8 cellular contexts compared by ENCODE assay signal in the genomic region with DNA sequence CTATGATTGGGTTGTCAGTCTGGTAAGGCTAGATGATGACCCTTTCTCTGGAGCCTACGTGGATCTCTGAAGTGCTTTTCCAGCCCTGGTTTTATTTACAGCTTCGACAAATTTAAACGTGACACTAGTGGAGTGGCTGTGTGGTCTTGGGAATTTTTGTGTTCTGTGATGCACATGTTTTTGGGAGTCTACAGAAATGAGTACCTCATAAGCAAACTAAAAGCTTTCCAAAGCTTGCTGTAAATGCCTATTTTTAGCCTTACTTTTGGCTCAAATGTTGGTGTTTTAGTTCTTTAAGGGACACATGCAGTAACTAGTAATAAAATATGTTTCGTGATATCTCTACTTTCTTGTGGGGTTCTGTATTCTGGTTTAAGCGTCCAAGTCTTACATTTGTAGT. TPM values are rescaled to one million over a fixed set of nuclear protein-coding genes. Genes with fewer than 3 reads are reported as not detected.
DNase-seq lines count a peak whose midpoint lies in the region; ATAC-seq, FAIRE-seq and TF ChIP-seq lines count a peak whose summit lies in the region.

No MANE protein-coding gene starts in this region.

- H3K4me2 ChIP-seq in keratinocyte (ENCODE audit: control insufficient read depth, extremely low read depth, insufficient read depth, low read depth, low read length), result peak overlapping the region; percentile 57

- H3K4me3 ChIP-seq in keratinocyte (ENCODE audit: control insufficient read depth in 2 of 3, extremely low read depth in 1 of 3, insufficient read depth in 2 of 3, low read depth in 1 of 3, low read length in 3 of 3) (peak overlapping the region; percentile 11 to 61 (median 14)), tibial artery (peak overlapping the region; percentile 93 to 98)

- no peak for DNase-seq in activated T-cell treated with anti-CD3 and anti-CD28 coated beads, Interleukin-2, amount 50 U/mL, for 4 hours
- no peak for DNase-seq in activated T-cell treated with anti-CD3 and anti-CD28 coated beads, Interleukin-2, amount 50 U/mL, for 1 hour
- no peak for DNase-seq in activated naive CD8-positive, alpha-beta T cell treated with anti-CD3 and anti-CD28 coated beads, Interleukin-2, amount 50 U/mL, for 24 hours
- no peak for DNase-seq in keratinocyte (ENCODE audit: low read depth, low spot score)
- DNase-seq in tibial artery, result no peak
- DNase-seq in GM03348 (ENCODE audit: low spot score), result no peak
- DNase-seq in activated CD4-positive, CD25-positive, alpha-beta regulatory T cell treated with anti-CD3 and anti-CD28 coated beads, Interleukin-2, amount 50 U/mL, for 72 hours, result no peak

- peak overlapping the region; percentile 34 for H3K9ac ChIP-seq in keratinocyte (ENCODE audit: control insufficient read depth, extremely low read depth, insufficient read depth, low read length)

- no peak for FAIRE-seq in keratinocyte (lab: Jason Lieb, UNC)

- no peak overlapping the region for H2AFZ ChIP-seq in keratinocyte (ENCODE audit: control insufficient read depth, low read length)

- H3K27ac Mint-ChIP-seq in activated naive CD8-positive, alpha-beta T cell treated with anti-CD3 and anti-CD28 coated beads, Interleukin-2, amount 50 U/mL, for 24 hours, result peak overlapping the region; percentile 84

- no peaks in the 10 kb centered on the region for H3K9me3 Mint-ChIP-seq in activated T-cell treated with anti-CD3 and anti-CD28 coated beads, Interleukin-2, amount 50 U/mL, for 4 hours
- H3K9me3 Mint-ChIP-seq in activated naive CD8-positive, alpha-beta T cell treated with anti-CD3 and anti-CD28 coated beads, Interleukin-2, amount 50 U/mL, for 24 hours, result no peaks in the 10 kb centered on the region

- dilution Hi-C loops in keratinocyte (cut with MboI; ENCODE audit: extremely low pct_ligation_motif_present, low sequenced_read_pairs), result no loop called here

- peaks cover 10% of the 10 kb centered on the region for H3K36me3 Mint-ChIP-seq in activated T-cell treated with anti-CD3 and anti-CD28 coated beads, Interleukin-2, amount 50 U/mL, for 4 hours (ENCODE audit: insufficient read depth)
- peaks cover 35% of the 10 kb centered on the region for H3K36me3 Mint-ChIP-seq in activated naive CD8-positive, alpha-beta T cell treated with anti-CD3 and anti-CD28 coated beads, Interleukin-2, amount 50 U/mL, for 24 hours (ENCODE audit: low read depth)

- H3K27ac ChIP-seq in keratinocyte (ENCODE audit: control insufficient read depth, insufficient read depth, low read length) (peak overlapping the region; percentile 61), tibial artery (peak overlapping the region; percentile 92 to 98)

- no peaks in the 10 kb centered on the region for H3K9me3 ChIP-seq in keratinocyte (ENCODE audit: control insufficient read depth, low read depth, low read length)
- no peaks in the 10 kb centered on the region for H3K9me3 ChIP-seq in tibial artery

- TF ChIP-seq CTCF in keratinocyte (optimal IDR thresholded peaks at IDR 0.05 in 1 of 3, IDR thresholded peaks at IDR 0.05 in 1 of 3, conservative IDR thresholded peaks at IDR 0.05 in 1 of 3; ENCODE audit: extremely low read depth in 1 of 3, insufficient read depth in 2 of 3, low read length in 3 of 3), result no peak
- no peak for TF ChIP-seq CTCF in tibial artery (IDR thresholded peaks at IDR 0.05)

- peak overlapping the region; percentile 89 for H3K4me3 Mint-ChIP-seq in activated T-cell treated with anti-CD3 and anti-CD28 coated beads, Interleukin-2, amount 50 U/mL, for 4 hours
- peak overlapping the region; percentile 97 for H3K4me3 Mint-ChIP-seq in activated naive CD8-positive, alpha-beta T cell treated with anti-CD3 and anti-CD28 coated beads, Interleukin-2, amount 50 U/mL, for 24 hours

- peaks cover 40% of the 10 kb centered on the region for H4K20me1 ChIP-seq in keratinocyte (ENCODE audit: control insufficient read depth, extremely low read depth, insufficient read depth, low read length)

- no peaks in the 10 kb centered on the region for H3K27me3 Mint-ChIP-seq in activated T-cell treated with anti-CD3 and anti-CD28 coated beads, Interleukin-2, amount 50 U/mL, for 4 hours (ENCODE audit: low read depth)
- H3K27me3 Mint-ChIP-seq in activated naive CD8-positive, alpha-beta T cell treated with anti-CD3 and anti-CD28 coated beads, Interleukin-2, amount 50 U/mL, for 24 hours, result no peaks in the 10 kb centered on the region

- no peak for ATAC-seq in activated T-cell treated with anti-CD3 and anti-CD28 coated beads, Interleukin-2, amount 50 U/mL, for 4 hours
- no peak for ATAC-seq in activated naive CD8-positive, alpha-beta T cell treated with anti-CD3 and anti-CD28 coated beads, Interleukin-2, amount 50 U/mL, for 24 hours
- no peak for ATAC-seq in HG02798 (IDR thresholded peaks at IDR 0.05; ENCODE audit: poor library complexity, unreplicated experiment)

- H3K79me2 ChIP-seq in keratinocyte (ENCODE audit: control insufficient read depth, insufficient read depth, low read length), result peaks cover 81% of the 10 kb centered on the region

- H3K9me1 ChIP-seq in keratinocyte (ENCODE audit: control insufficient read depth, extremely low read depth, insufficient read depth, low read length), result no peaks in the 10 kb centered on the region

- H3K4me1 Mint-ChIP-seq in activated T-cell treated with anti-CD3 and anti-CD28 coated beads, Interleukin-2, amount 50 U/mL, for 4 hours (ENCODE audit: low read depth), result peaks cover 65% of the 10 kb centered on the region
- H3K4me1 Mint-ChIP-seq in activated naive CD8-positive, alpha-beta T cell treated with anti-CD3 and anti-CD28 coated beads, Interleukin-2, amount 50 U/mL, for 24 hours, result peaks cover 72% of the 10 kb centered on the region

- H3K4me1 ChIP-seq in keratinocyte (ENCODE audit: control insufficient read depth, extremely low read depth, insufficient read depth, low read length), result peaks cover 38% of the 10 kb centered on the region
- peaks cover 0 to 72% (median 46%) of the 10 kb centered on the region in 4 donors for H3K4me1 ChIP-seq in tibial artery

- intact Hi-C loops in tibial artery (cut with DNase I; ENCODE audit: low total_unique reads), result no loop called here

- H3K36me3 ChIP-seq in keratinocyte (ENCODE audit: control insufficient read depth in 2 of 2, extremely low read depth in 1 of 2, insufficient read depth in 2 of 2, low read length in 2 of 2) (no peaks in the 10 kb centered on the region), tibial artery (no peaks in the 10 kb centered on the region)

- H3K27me3 ChIP-seq in keratinocyte (ENCODE audit: control insufficient read depth, extremely low read depth, insufficient read depth, low read length) (no peaks in the 10 kb centered on the region), tibial artery (no peaks in the 10 kb centered on the region)

RNA-seq across cellular contexts. Expression of gene LARP1, which starts 3.3 kb away (rescaled TPM):
- total RNA-seq in activated T-cell treated with anti-CD3 and anti-CD28 coated beads, Interleukin-2, amount 50 U/mL, for 4 hours, result 100 to 1,000 TPM; 412 to 443 (median 432) TPM
- 39.3 to 139 TPM (median 65.6 TPM) in 3 replicates for polyA plus RNA-seq in keratinocyte
- polyA plus RNA-seq in keratinocyte (2011; ENCODE audit: low read depth), result 74.4 TPM
- polyA plus RNA-seq in keratinocyte (2011; cell fraction: cytosol; rRNA removed), result 74.6 and 86.7 TPM in 2 replicates
- polyA plus RNA-seq in keratinocyte (2011; cell fraction: nucleus; rRNA removed), result 161 and 167 TPM in 2 replicates
- polyA plus RNA-seq in keratinocyte (2012; ENCODE audit: low replicate concordance), result 51.1 and 105 TPM in 2 replicates
- polyA minus RNA-seq in keratinocyte, result 74.0 to 207 TPM (median 113 TPM) in 3 replicates
- polyA minus RNA-seq in keratinocyte (2011; cell fraction: cytosol; rRNA and poly(A)+ RNA removed), result 70.0 TPM
- polyA minus RNA-seq in keratinocyte (2011; cell fraction: nucleus; rRNA and poly(A)+ RNA removed), result 98.7 and 186 TPM in 2 replicates
